ENCODE assay signal across 1 cellular context in genomic region chr11:123549901-123550619, GRCh38.
TF ChIP-seq lines count a peak whose summit lies in the region.

No MANE protein-coding gene starts in this region.

TF ChIP-seq in H1, 55 proteins besides CTCF, POLR2A, EP300 and RAD21 (continued from another document):
- TF ChIP-seq ATF3 (IDR thresholded peaks at IDR 0.05; ENCODE audit: insufficient read depth, low read depth, low read length) (no peak), RXRA (IDR thresholded peaks at IDR 0.05; ENCODE audit: insufficient read depth, low read depth, low read length) (no peak)
